In the genomic region with DNA sequence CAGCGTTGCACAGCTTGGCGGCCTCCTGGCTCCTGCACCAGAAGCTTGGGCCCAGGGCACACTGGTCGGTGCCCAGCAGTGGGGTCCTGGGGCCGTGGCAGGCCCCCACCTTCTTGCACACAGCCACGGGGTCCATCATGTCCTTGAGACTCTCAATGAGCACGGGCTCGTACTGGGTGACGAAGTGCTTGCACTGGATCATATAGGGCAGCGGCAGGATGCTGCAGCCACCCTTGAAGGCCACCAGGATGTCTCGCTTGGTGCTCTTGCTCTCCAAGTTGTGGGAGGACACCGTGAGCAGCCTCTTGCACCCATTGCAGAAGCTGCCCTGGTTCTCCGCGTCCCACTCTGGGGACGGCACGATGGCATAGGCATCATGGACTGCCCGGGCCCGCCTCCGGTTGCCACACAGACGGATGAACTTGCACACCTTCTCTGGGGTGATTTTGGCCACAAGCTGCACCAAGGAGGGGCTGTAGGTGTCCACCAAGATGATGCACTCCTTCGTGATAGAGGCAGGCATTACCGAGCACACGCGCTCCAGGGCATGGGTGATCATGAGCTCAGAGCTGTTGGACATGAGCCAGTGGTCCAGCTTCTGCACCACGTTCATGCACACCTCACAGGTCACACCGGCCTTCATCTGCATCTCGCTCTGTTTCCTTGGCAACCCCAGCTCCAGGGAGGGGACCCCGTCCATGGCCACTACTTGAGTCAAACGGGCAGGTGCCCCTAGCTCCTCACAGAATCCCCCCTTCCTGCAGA, we compare ENCODE assay signal across 29 cellular contexts. TPM values are rescaled to one million over a fixed set of nuclear protein-coding genes. Genes with fewer than 3 reads are reported as not detected.
DNase-seq lines count a peak whose midpoint lies in the region; ATAC-seq, FAIRE-seq and TF ChIP-seq lines count a peak whose summit lies in the region.
"Had no signal": no experiment of that assay in that cellular context is flagged by ENCODE, and none has a peak within 500 bp of the region (broad histone marks: within the 10 kb centered on the region; RNA-seq: fewer than 3 reads in every experiment).

No MANE protein-coding gene starts in this region.

- no peak overlapping the region for H4K91ac ChIP-seq in H1 (replicated peaks; ENCODE audit: insufficient read length, low read length)
- no peak overlapping the region for H4K91ac ChIP-seq in neuronal stem cell (ENCODE audit: low read depth, low read length, poor library complexity)

- no peak overlapping the region for H3K9ac ChIP-seq in H1 (replicated peaks in 1 of 4; ENCODE audit: extremely low read depth in 1 of 4, low read depth in 3 of 4, low read length in 3 of 4)
- peak overlapping the region; percentile 2 for H3K9ac ChIP-seq in neuronal stem cell (ENCODE audit: low read depth, low read length, poor library complexity)
- H3K9ac ChIP-seq: KMS-11, SK-N-SH had no signal

- H2BK12ac ChIP-seq in H1 (ENCODE audit: low read depth, low read length): 0 out of 2 replicates have a peak overlapping the region, but pooled peaks have one; percentile 27
- H2BK12ac ChIP-seq in neuronal stem cell (ENCODE audit: low read length): peak overlapping the region; percentile 14

- POLR2A ChIA-PET in H1 (lab: Charles Lee; ENCODE audit: partially characterized antibody): no interaction called here

- no peak overlapping the region for H3K23ac ChIP-seq in H1 (ENCODE audit: insufficient read length)
- peak overlapping the region; percentile 17 for H3K23ac ChIP-seq in neuronal stem cell (ENCODE audit: low read depth, low read length, poor library complexity)

- H3K27ac ChIP-seq in H1 (ENCODE audit: low read depth, low read length) (no peak overlapping the region), neuronal stem cell (replicated peaks; ENCODE audit: low read length) (no peak overlapping the region)
- H3K27ac ChIP-seq: HL-60, KMS-11 had no signal

- no peak overlapping the region for H3K18ac ChIP-seq in H1 (ENCODE audit: extremely low read depth, low read length)
- peak overlapping the region; percentile 44 for H3K18ac ChIP-seq in neuronal stem cell (ENCODE audit: low read length)

- H3K79me1 ChIP-seq in H1 (ENCODE audit: low read depth, low read length) (no peaks in the 10 kb centered on the region), neuronal stem cell (ENCODE audit: low read depth, low read length) (no peaks in the 10 kb centered on the region)

- CTCF ChIA-PET in H1 (lab: Charles Lee; ENCODE audit: partially characterized antibody): interaction anchor here (1.0 to 1.6 kb wide), 3 partner anchors 10 to 28 kb away, joined by 4 to 7 read pairs (median 5); no protein-coding TSS in a partner anchor

- 89% methylated on average over 28 of the region's 28 CpGs; no CpG with 5 or more reads in 1 of the 2 experiments for WGBS in H1 (ENCODE audit: extremely low coverage in 1 of 2, insufficient coverage in 1 of 2, insufficient read length in 1 of 2, insufficient replicate concordance in 2 of 2, low coverage in 1 of 2, low lambda C conversion rate in 2 of 2, missing lambda C conversion rate in 1 of 2), 2 experiments
- no CpG with 5 or more reads among the region's 28 CpGs for WGBS in neuronal stem cell (ENCODE audit: extremely low coverage in 2 of 2, insufficient read length in 2 of 2, insufficient replicate concordance in 1 of 2), 2 donors

- H3K4me1 Mint-ChIP-seq in natural killer cell treated with Interleukin-12 subunit alpha and Interleukin-12 subunit beta and Interleukin-15 and Interleukin-18, amount 100 ng/mL, for 72 hours (ENCODE audit: low read depth in 2 of 2): peaks cover 10 to 17% of the 10 kb centered on the region in 2 donors
- peaks cover 15% of the 10 kb centered on the region in 2 donors for H3K4me1 Mint-ChIP-seq in natural killer cell
- H3K4me1 Mint-ChIP-seq in T-helper 17 cell: peaks cover 4% of the 10 kb centered on the region
- H3K4me1 Mint-ChIP-seq in stimulated activated naive CD8-positive, alpha-beta T cell treated with anti-CD3 and anti-CD28 coated beads, Interleukin-15, amount 100 ng/mL, for 72 hours: no peaks in the 10 kb centered on the region
- H3K4me1 Mint-ChIP-seq: IgD-negative memory B cell had no signal

- H3K4me3 Mint-ChIP-seq in natural killer cell treated with Interleukin-12 subunit alpha and Interleukin-12 subunit beta and Interleukin-15 and Interleukin-18, amount 100 ng/mL, for 72 hours: no peak overlapping the region
- H3K4me3 Mint-ChIP-seq in natural killer cell (no peak overlapping the region), T-helper 17 cell (no peak overlapping the region)
- no peak overlapping the region for H3K4me3 Mint-ChIP-seq in stimulated activated naive CD8-positive, alpha-beta T cell treated with anti-CD3 and anti-CD28 coated beads, Interleukin-15, amount 100 ng/mL, for 72 hours
- H3K4me3 Mint-ChIP-seq: CD8-positive, alpha-beta T cell; IgD-negative memory B cell had no signal

- no peaks in the 10 kb centered on the region for H3K9me3 ChIP-seq in H1 (ENCODE audit: insufficient read depth in 2 of 2, low read depth in 1 of 2, low read length in 1 of 2)
- no peaks in the 10 kb centered on the region for H3K9me3 ChIP-seq in neuronal stem cell (replicated peaks in 1 of 2; ENCODE audit: control insufficient read depth in 2 of 2, insufficient read depth in 1 of 2, low read depth in 1 of 2, low read length in 2 of 2)
- no peaks in the 10 kb centered on the region for H3K9me3 ChIP-seq in T-helper 17 cell (ENCODE audit: control insufficient read depth, low read length, poor library complexity, severe bottlenecking)
- H3K9me3 ChIP-seq: SK-N-SH had no signal

- H3K27me3 Mint-ChIP-seq in natural killer cell treated with Interleukin-12 subunit alpha and Interleukin-12 subunit beta and Interleukin-15 and Interleukin-18, amount 100 ng/mL, for 72 hours: peaks cover 15 to 26% of the 10 kb centered on the region in 2 donors
- H3K27me3 Mint-ChIP-seq in natural killer cell (ENCODE audit: low read depth in 2 of 2): peaks cover 41% of the 10 kb centered on the region in 2 donors
- H3K27me3 Mint-ChIP-seq in T-helper 17 cell: peaks cover 13% of the 10 kb centered on the region
- H3K27me3 Mint-ChIP-seq in stimulated activated naive CD8-positive, alpha-beta T cell treated with anti-CD3 and anti-CD28 coated beads, Interleukin-15, amount 100 ng/mL, for 72 hours: no peaks in the 10 kb centered on the region
- H3K27me3 Mint-ChIP-seq: IgD-negative memory B cell had no signal

- H2AK5ac ChIP-seq in H1 (ENCODE audit: low read depth, low read length): peak overlapping the region; percentile 48; the same call in 1 of the 2 replicates
- peak overlapping the region; percentile 96 for H2AK5ac ChIP-seq in neuronal stem cell (ENCODE audit: low read depth, low read length)

- H3K4ac ChIP-seq in H1 (replicated peaks; ENCODE audit: insufficient read length, low read depth, low read length) (no peak overlapping the region), neuronal stem cell (ENCODE audit: low read length) (no peak overlapping the region)

- H3K9me3 Mint-ChIP-seq in natural killer cell treated with Interleukin-12 subunit alpha and Interleukin-12 subunit beta and Interleukin-15 and Interleukin-18, amount 100 ng/mL, for 72 hours: no peaks in the 10 kb centered on the region
- H3K9me3 Mint-ChIP-seq in natural killer cell: no peaks in the 10 kb centered on the region
- H3K9me3 Mint-ChIP-seq in stimulated activated naive CD8-positive, alpha-beta T cell treated with anti-CD3 and anti-CD28 coated beads, Interleukin-15, amount 100 ng/mL, for 72 hours: no peaks in the 10 kb centered on the region
- H3K9me3 Mint-ChIP-seq: CD8-positive, alpha-beta T cell; IgD-negative memory B cell had no signal

- H2BK5ac ChIP-seq in H1 (ENCODE audit: low read depth, low read length) (no peak overlapping the region), neuronal stem cell (ENCODE audit: low read length) (no peak overlapping the region)

- no peaks in the 10 kb centered on the region for H3K36me3 Mint-ChIP-seq in natural killer cell treated with Interleukin-12 subunit alpha and Interleukin-12 subunit beta and Interleukin-15 and Interleukin-18, amount 100 ng/mL, for 72 hours
- H3K36me3 Mint-ChIP-seq in natural killer cell: no peaks in the 10 kb centered on the region
- H3K36me3 Mint-ChIP-seq in T-helper 17 cell (ENCODE audit: low read depth): no peaks in the 10 kb centered on the region
- H3K36me3 Mint-ChIP-seq: CD8-positive, alpha-beta T cell; IgD-negative memory B cell had no signal

- H3K27me3 ChIP-seq in H1 (replicated peaks in 1 of 4; ENCODE audit: control insufficient read depth in 3 of 4, extremely low read depth in 1 of 4, insufficient read depth in 3 of 4, low read length in 3 of 4) (no peaks in the 10 kb centered on the region), neuronal stem cell (ENCODE audit: control insufficient read depth in 3 of 3, insufficient read depth in 3 of 3, low read depth in 1 of 3, low read length in 3 of 3) (no peaks in the 10 kb centered on the region)

- no peak for FAIRE-seq in H1 (lab: Jason Lieb, UNC)
- FAIRE-seq: A204.1, GM12878 had no signal

- H2BK120ac ChIP-seq in H1 (replicated peaks; ENCODE audit: low read depth, low read length) (no peak overlapping the region), neuronal stem cell (ENCODE audit: low read depth, low read length) (no peak overlapping the region)

- H4K5ac ChIP-seq in H1 (ENCODE audit: insufficient read length, low read depth, low read length): no peak overlapping the region

- H3K79me2 ChIP-seq in H1 (ENCODE audit: control insufficient read depth in 1 of 2, insufficient read depth in 2 of 2, low read length in 2 of 2): no peaks in the 10 kb centered on the region

- H3K27ac Mint-ChIP-seq in natural killer cell treated with Interleukin-12 subunit alpha and Interleukin-12 subunit beta and Interleukin-15 and Interleukin-18, amount 100 ng/mL, for 72 hours: no peak overlapping the region
- H3K27ac Mint-ChIP-seq in natural killer cell (no peak overlapping the region), T-helper 17 cell (no peak overlapping the region)
- no peak overlapping the region for H3K27ac Mint-ChIP-seq in stimulated activated naive CD8-positive, alpha-beta T cell treated with anti-CD3 and anti-CD28 coated beads, Interleukin-15, amount 100 ng/mL, for 72 hours
- H3K27ac Mint-ChIP-seq: CD8-positive, alpha-beta T cell; IgD-negative memory B cell had no signal

- no peak overlapping the region for H2BK20ac ChIP-seq in H1 (ENCODE audit: low read length)

- H3K4me1 ChIP-seq in H1 (replicated peaks in 1 of 4; ENCODE audit: control insufficient read depth in 3 of 4, insufficient read depth in 4 of 4, low read length in 3 of 4): peaks cover 0 to 17% (median 7%) of the 10 kb centered on the region in 4 experiments; a peak in 4 of 7 replicates
- H3K4me1 ChIP-seq in neuronal stem cell (ENCODE audit: control insufficient read depth in 2 of 2, insufficient read depth in 1 of 2, low read depth in 1 of 2, low read length in 2 of 2): peaks cover 0 to 18% of the 10 kb centered on the region in 2 donors

- no peaks in the 10 kb centered on the region for H3K36me3 ChIP-seq in H1 (ENCODE audit: control insufficient read depth in 2 of 4, insufficient read depth in 4 of 4, low read length in 3 of 4)
- no peaks in the 10 kb centered on the region for H3K36me3 ChIP-seq in neuronal stem cell (replicated peaks in 1 of 2; ENCODE audit: control insufficient read depth in 2 of 2, insufficient read depth in 2 of 2, low read length in 2 of 2)

- no peak for ATAC-seq in natural killer cell treated with Interleukin-12 subunit alpha and Interleukin-12 subunit beta and Interleukin-15 and Interleukin-18, amount 100 ng/mL, for 72 hours
- ATAC-seq in natural killer cell (no peak), T-helper 17 cell (no peak)
- ATAC-seq in stimulated activated naive CD8-positive, alpha-beta T cell treated with anti-CD3 and anti-CD28 coated beads, Interleukin-15, amount 100 ng/mL, for 72 hours: no peak
- ATAC-seq: CD8-positive, alpha-beta T cell; GM12878 had no signal

- intact Hi-C loops in natural killer cell (cut with micrococcal nuclease): loop anchor here (10.0 kb wide), 2 partner anchors 91 to 281 kb away; no protein-coding TSS in a partner anchor

- H3K14ac ChIP-seq in H1 (ENCODE audit: insufficient read length): no peak overlapping the region
- peak overlapping the region; percentile 31 for H3K14ac ChIP-seq in neuronal stem cell (ENCODE audit: low read length)

- H4K8ac ChIP-seq in H1 (ENCODE audit: extremely low read depth, insufficient read depth, low read length) (no peak overlapping the region), neuronal stem cell (ENCODE audit: low read depth, low read length) (no peak overlapping the region)

- H3K4me2 ChIP-seq in H1 (ENCODE audit: insufficient read depth in 1 of 2, low read depth in 2 of 2, low read length in 2 of 2) (no peak overlapping the region), neuronal stem cell (ENCODE audit: insufficient read depth, low read length, poor library complexity, severe bottlenecking) (no peak overlapping the region)
- H3K4me2 ChIP-seq: KMS-11, SK-N-SH had no signal

- peak; percentile 48 for DNase-seq in natural killer cell treated with Interleukin-12 subunit alpha and Interleukin-12 subunit beta and Interleukin-15 and Interleukin-18, amount 100 ng/mL, for 72 hours (ENCODE audit: low spot score)
- no peak for DNase-seq in natural killer cell
- no peak for DNase-seq in H1 (ENCODE audit: low read depth in 1 of 2, low spot score in 2 of 2)
- DNase-seq in neuronal stem cell (ENCODE audit: low spot score): no peak
- DNase-seq in T-helper 17 cell: no peak
- no peak for DNase-seq in NCI-H1105 treated with DMSO at 0.1 percent for 48 hours (lab: John Stamatoyannopoulos, UW)
- no peak for DNase-seq in stimulated activated naive CD8-positive, alpha-beta T cell treated with anti-CD3 and anti-CD28 coated beads, Interleukin-15, amount 100 ng/mL, for 72 hours
- DNase-seq: C1 segment of cervical spinal cord; CD8-positive, alpha-beta T cell; DMS 273 treated with DMSO at 0.1 percent for 48 hours; DMS79; EL; GDM1; MM.1S; NCI-H1417 treated with DMSO at 0.1 percent for 48 hours; NCI-H1694 treated with DMSO at 0.1 percent for 48 hours; NCI-H2081; NCI-H2227 treated with DMSO at 0.1 percent for 48 hours; NCI-H526 treated with DMSO at 0.1 percent for 48 hours; RPMI8226; SK-N-SH had no signal

- no peak overlapping the region for H3K56ac ChIP-seq in H1 (replicated peaks; ENCODE audit: insufficient read length, low read depth, low read length)

- H3K4me3 ChIP-seq in H1 (ENCODE audit: extremely low read depth in 1 of 4, insufficient read depth in 2 of 4, low read depth in 3 of 4, low read length in 4 of 4) (no peak overlapping the region), neuronal stem cell (ENCODE audit: low read length in 2 of 2) (peak overlapping the region in 1 of 2 donors; percentile 30)
- H3K4me3 ChIP-seq: GM12878 had no signal

- no peak for TF ChIP-seq EP300 in H1 (IDR thresholded peaks at IDR 0.05; ENCODE audit: borderline replicate concordance in 1 of 2, low read depth in 2 of 2, low read length in 2 of 2)

- no peak for TF ChIP-seq RAD21 in H1 (IDR thresholded peaks at IDR 0.05 in 1 of 2, conservative IDR thresholded peaks at IDR 0.05 in 1 of 2; ENCODE audit: low read depth in 2 of 2, low read length in 2 of 2)

- H3K23me2 ChIP-seq in H1 (ENCODE audit: low read depth, low read length): no peaks in the 10 kb centered on the region

- H2BK15ac ChIP-seq in H1 (ENCODE audit: low read length) (0 out of 2 replicates have a peak overlapping the region, but pooled peaks have one; percentile 88), neuronal stem cell (ENCODE audit: low read length) (peak overlapping the region; percentile 26)

- no peaks in the 10 kb centered on the region for H4K20me1 ChIP-seq in H1 (replicated peaks in 1 of 2; ENCODE audit: control insufficient read depth in 1 of 2, insufficient read depth in 2 of 2, low read length in 2 of 2)

- TF ChIP-seq POLR2A in H1 (IDR thresholded peaks at IDR 0.05; ENCODE audit: control extremely low read depth in 1 of 2, low read depth in 2 of 2, low read length in 2 of 2): no peak

- H2AFZ ChIP-seq in H1 (ENCODE audit: low read length) (no peak overlapping the region), neuronal stem cell (ENCODE audit: low read length) (no peak overlapping the region)

- no peak for TF ChIP-seq CTCF in natural killer cell (IDR thresholded peaks at IDR 0.05)
- TF ChIP-seq CTCF in H1 (IDR thresholded peaks at IDR 0.05; ENCODE audit: control extremely low read depth in 1 of 3, insufficient read depth in 1 of 3, low read depth in 1 of 3, low read length in 3 of 3): no peak

RNA-seq across cellular contexts. Expression of gene PSAPL1, which starts 1.2 kb away (rescaled TPM):
- not detected for total RNA-seq in natural killer cell treated with Interleukin-12 subunit alpha and Interleukin-12 subunit beta and Interleukin-15 and Interleukin-18, amount 100 ng/mL, for 72 hours
- total RNA-seq in natural killer cell: not detected
- total RNA-seq in H1 (2021; fragmentation: NEBNext Ultra II Directional; extraction: Animal tissue kit (Norgen Biotek cat#: 25700)): not detected in 2 replicates
- 0.03 TPM in 2 replicates for polyA plus RNA-seq in H1 (2011; rRNA removed)
- 0.03 TPM for polyA plus RNA-seq in H1 (2011; cell fraction: cytosol; rRNA removed)
- 0.09 TPM for polyA plus RNA-seq in H1 (2011; cell fraction: nucleus; rRNA removed)
- polyA plus RNA-seq in H1 (2012, experiment 1 of 2): 0.03 TPM in 1 of 4 replicates, not detected in the others
- not detected for polyA plus RNA-seq in H1 (2012, experiment 2 of 2)
- 0.02 TPM for polyA plus RNA-seq in H1 (2013, experiment 1 of 2)
- 0.04 TPM for polyA plus RNA-seq in H1 (2013, experiment 2 of 2)
- 0.07 TPM in 1 of 2 replicates, not detected in the other for polyA minus RNA-seq in H1 (2011; rRNA and poly(A)+ RNA removed)
- not detected for polyA minus RNA-seq in H1 (2011; cell fraction: cytosol; rRNA and poly(A)+ RNA removed)
- not detected for polyA minus RNA-seq in H1 (2011; cell fraction: nucleus; rRNA and poly(A)+ RNA removed)
- 0.01 TPM for polyA plus RNA-seq in neuronal stem cell (2013, experiment 1 of 2)
- not detected for polyA plus RNA-seq in neuronal stem cell (2013, experiment 2 of 2)
- not detected for total RNA-seq in T-helper 17 cell
- total RNA-seq: CD8-positive, alpha-beta T cell; GM12878; H4; NCI-H460 had no signal
- polyA plus RNA-seq: AG04450, GM12878, IgD-negative memory B cell had no signal
